In genomic region chr19:47296036-47296435, GRCh38 we compare ENCODE assay signal across 8 cellular contexts. TPM values are rescaled to one million over a fixed set of nuclear protein-coding genes. Genes with fewer than 3 reads are reported as not detected.
DNase-seq lines count a peak whose midpoint lies in the region; ATAC-seq and TF ChIP-seq lines count a peak whose summit lies in the region.

No MANE protein-coding gene starts in this region.

- H3K27ac ChIP-seq in H9 (ENCODE audit: insufficient read length, low read depth, low read length), result no peak overlapping the region

- peaks cover 0 to 6% of the 10 kb centered on the region in 2 experiments; a peak in 2 of 4 replicates for H3K4me1 Mint-ChIP-seq in H9

- H3K9me3 Mint-ChIP-seq in H9, result no peaks in the 10 kb centered on the region

- no peaks in the 10 kb centered on the region for H3K23me2 ChIP-seq in H9 (ENCODE audit: insufficient read length, low read depth, low read length, poor library complexity, severe bottlenecking)

- no peak overlapping the region for H2BK5ac ChIP-seq in H9 (ENCODE audit: insufficient read length, low read length)

- H3K4me3 Mint-ChIP-seq in H9, result no peak overlapping the region

- no peaks in the 10 kb centered on the region for H3K4me1 ChIP-seq in H9 (ENCODE audit: insufficient read depth, low read length)

- H3K79me2 ChIP-seq in H9 (ENCODE audit: insufficient read depth, low read length), result no peaks in the 10 kb centered on the region

- H3T11ph ChIP-seq in H9 (ENCODE audit: low read length), result no peak overlapping the region

- no peak overlapping the region for H3K9ac ChIP-seq in H9 (ENCODE audit: extremely low read depth, insufficient read length, low read length)

- no peak overlapping the region for H3K4me2 ChIP-seq in H9 (ENCODE audit: insufficient read depth, insufficient read length, low read length)

- no peak for ATAC-seq in HG03175 (IDR thresholded peaks at IDR 0.05; ENCODE audit: unreplicated experiment)

- no peak overlapping the region for H3K14ac ChIP-seq in H9 (ENCODE audit: insufficient read depth, low read length)

- H4K20me1 ChIP-seq in H9 (ENCODE audit: control insufficient read depth, insufficient read depth, insufficient read length), result no peaks in the 10 kb centered on the region

- H2AFZ ChIP-seq in H9 (ENCODE audit: low read length), result no peak overlapping the region

- no peaks in the 10 kb centered on the region for H3K36me3 ChIP-seq in kidney epithelial cell (ENCODE audit: control insufficient read depth, insufficient read depth, low read length)

- no peak overlapping the region for H4K8ac ChIP-seq in H9 (replicated peaks; ENCODE audit: insufficient read length, low read depth, low read length)

- no peaks in the 10 kb centered on the region for H3K79me1 ChIP-seq in H9 (ENCODE audit: insufficient read depth, low read depth, low read length, poor library complexity, severe bottlenecking)

- H2BK15ac ChIP-seq in H9 (ENCODE audit: low read depth, low read length), result no peak overlapping the region

- DNase-seq in AG10803 (ENCODE audit: low read depth) (peak; percentile 69), H9 (peak; percentile 91), NCI-H345 (lab: John Stamatoyannopoulos, UW) (peak; percentile 75), cardiac fibroblast (ENCODE audit: low read depth in 2 of 2) (peak; percentile 84 to 89), kidney epithelial cell (ENCODE audit: low read depth) (no peak)
- peak; percentile 66 for DNase-seq in activated CD4-positive, CD25-positive, alpha-beta regulatory T cell treated with anti-CD3 and anti-CD28 coated beads, Interleukin-2, amount 50 U/mL, for 16 hours (ENCODE audit: low read depth, low spot score)
- peak; percentile 71 for DNase-seq in stimulated activated CD4-positive, alpha-beta T cell treated with anti-CD3 and anti-CD28 coated beads, Interleukin-2, amount 100 ng/mL, for 4 hours (ENCODE audit: low read depth)

- H4K91ac ChIP-seq in H9 (ENCODE audit: insufficient read length, low read depth, low read length), result no peak overlapping the region

- no peak overlapping the region for H3K4me3 ChIP-seq in AG10803 (ENCODE audit: low read length)
- H3K4me3 ChIP-seq in cardiac fibroblast (replicated peaks in 1 of 2; ENCODE audit: low read depth in 2 of 2, low read length in 2 of 2), result no peak overlapping the region
- H3K4me3 ChIP-seq in kidney epithelial cell (ENCODE audit: low read depth, low read length), result no peak overlapping the region

- H3K27me3 ChIP-seq in H9 (ENCODE audit: insufficient read depth, low read length), result no peaks in the 10 kb centered on the region
- no peaks in the 10 kb centered on the region for H3K27me3 ChIP-seq in kidney epithelial cell (ENCODE audit: control insufficient read depth, insufficient read depth, low read length)

- no peak overlapping the region for H2BK120ac ChIP-seq in H9 (ENCODE audit: low read depth, low read length, poor library complexity, severe bottlenecking)

- no peaks in the 10 kb centered on the region for H3K9me3 ChIP-seq in H9 (ENCODE audit: control insufficient read depth, low read depth, low read length)

- H3K18ac ChIP-seq in H9 (ENCODE audit: insufficient read length, low read depth, low read length), result no peak overlapping the region

- no peak overlapping the region for H4K5ac ChIP-seq in H9 (ENCODE audit: insufficient read length, low read depth, low read length)

- no peak overlapping the region for H3K23ac ChIP-seq in H9 (ENCODE audit: insufficient read length, low read depth, low read length)

- H3K27me3 Mint-ChIP-seq in H9 (ENCODE audit: low read depth), result no peaks in the 10 kb centered on the region

- TF ChIP-seq CTCF in AG10803 (conservative IDR thresholded peaks at IDR 0.05; ENCODE audit: low read length) (peak; percentile 78), H9 (conservative IDR thresholded peaks at IDR 0.05) (peak; percentile 91), cardiac fibroblast (IDR thresholded peaks at IDR 0.05; ENCODE audit: low read depth, low read length) (peak; percentile 74), kidney epithelial cell (IDR thresholded peaks at IDR 0.05; ENCODE audit: insufficient read depth, low read length, poor library complexity, severe bottlenecking) (peak; percentile 64)

- no peak overlapping the region for H3K27ac Mint-ChIP-seq in H9

- no peak overlapping the region for H3K56ac ChIP-seq in H9 (ENCODE audit: insufficient read length, low read depth, low read length)

- no peak overlapping the region for H2AK5ac ChIP-seq in H9 (ENCODE audit: insufficient read length, low read length)

- H2BK12ac ChIP-seq in H9 (ENCODE audit: insufficient read length, low read depth, low read length), result no peak overlapping the region

- H2BK20ac ChIP-seq in H9 (ENCODE audit: low read depth, low read length, poor library complexity, severe bottlenecking), result no peak overlapping the region

- no peaks in the 10 kb centered on the region for H3K36me3 Mint-ChIP-seq in H9 (ENCODE audit: insufficient read depth in 1 of 3, low read depth in 3 of 3)

- no CpG with 5 or more reads among the region's 12 CpGs for WGBS in H9 (ENCODE audit: extremely low coverage, insufficient read length, low lambda C conversion rate)

- no peak overlapping the region for H3K4ac ChIP-seq in H9 (ENCODE audit: low read depth, low read length)

RNA-seq across cellular contexts. Expression of gene C5AR1, which starts 13.6 kb away (rescaled TPM):
- total RNA-seq in H9 (2021), result 1.8 TPM in 2 replicates
- total RNA-seq in kidney epithelial cell, result not detected in 2 replicates

RNA-seq across cellular contexts. Expression of gene INAFM1, which starts 21.4 kb away (rescaled TPM):
- total RNA-seq in H9 (2021), result 8.5 and 9.2 TPM in 2 replicates
- 2.2 and 3.9 TPM in 2 replicates for total RNA-seq in kidney epithelial cell

RNA-seq across cellular contexts. Expression of gene C5AR2, which starts 35.9 kb away (rescaled TPM):
- total RNA-seq in H9 (2021) (not detected in 2 replicates), kidney epithelial cell (not detected in 2 replicates)

RNA-seq across cellular contexts. Expression of gene CCDC9, which starts 39.7 kb away (rescaled TPM):
- total RNA-seq in H9 (2021), result 34.4 and 36.9 TPM in 2 replicates
- total RNA-seq in kidney epithelial cell, result 13.8 and 16.5 TPM in 2 replicates

RNA-seq across cellular contexts. Expression of gene DHX34, which starts 53.1 kb away (rescaled TPM):
- total RNA-seq in H9 (2021) (38.2 and 38.3 TPM in 2 replicates), kidney epithelial cell (18.1 and 27.1 TPM in 2 replicates)
